Comparison of ENCODE assay signal across 20 cellular contexts in the genomic region with DNA sequence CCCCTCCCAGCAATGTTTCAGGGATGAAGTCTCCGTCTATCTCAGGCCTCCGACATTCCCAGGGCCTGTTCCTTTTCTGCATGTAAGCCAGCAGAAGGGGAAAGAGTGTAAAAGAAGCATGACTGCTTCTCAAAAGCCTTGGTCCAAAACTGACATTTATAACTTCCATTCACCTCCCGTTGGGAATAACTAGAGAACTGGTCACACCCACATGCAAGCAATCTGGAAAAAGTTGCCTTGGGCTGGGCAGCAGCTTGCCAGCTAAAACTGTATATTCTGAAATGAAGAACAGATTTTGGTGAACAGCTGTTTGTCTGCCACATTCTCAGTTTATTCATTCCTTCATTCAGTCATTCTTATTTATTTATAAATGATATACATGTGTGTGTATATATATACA.
"Had no signal": no experiment of that assay in that cellular context is flagged by ENCODE, and none has a peak within 500 bp of the region (broad histone marks: within the 10 kb centered on the region; RNA-seq: fewer than 3 reads in every experiment).

No MANE protein-coding gene starts in this region.

- H3K9me3 ChIP-seq: colonic mucosa, neutrophil, sigmoid colon, thyroid gland had no signal

- H3K27me3 ChIP-seq: colonic mucosa, sigmoid colon, thyroid gland had no signal

- H3K4me1 Mint-ChIP-seq: immature natural killer cell had no signal

- H3K4me1 ChIP-seq: colonic mucosa, foreskin keratinocyte had no signal

- H3K36me3 ChIP-seq: colonic mucosa, left ventricle myocardium inferior, neutrophil, sigmoid colon, thyroid gland had no signal

- H3K4me3 Mint-ChIP-seq: endodermal cell, immature natural killer cell, naive B cell, nephron progenitor cell, type B pancreatic cell had no signal

- ATAC-seq: foreskin keratinocyte had no signal

- H3K9me3 Mint-ChIP-seq: type B pancreatic cell had no signal

- H3K27ac ChIP-seq: colonic mucosa, foreskin keratinocyte, left ventricle myocardium inferior, neutrophil, sigmoid colon had no signal

- DNase-seq: colonic mucosa; effector CD4-positive, alpha-beta T cell; endodermal cell; erythroblast; foreskin keratinocyte; immature natural killer cell; left ventricle myocardium inferior; mesenchymal stem cell; midbrain; naive B cell; nephron progenitor cell; posterior cingulate gyrus; sigmoid colon; stimulated activated CD4-positive, alpha-beta T cell treated with anti-CD3 and anti-CD28 coated beads, Interleukin-2, amount 100 ng/mL, for 48 hours; stimulated activated naive CD4-positive, alpha-beta T cell treated with Interleukin-2 at 50 U/mL for 16 hours; thyroid gland had no signal

- H3K36me3 Mint-ChIP-seq: immature natural killer cell had no signal

- H3K27ac Mint-ChIP-seq: endodermal cell, immature natural killer cell, naive B cell, nephron progenitor cell, type B pancreatic cell had no signal

- H3K4me2 ChIP-seq: smooth muscle cell had no signal

- H3K4me3 ChIP-seq: colonic mucosa, left ventricle myocardium inferior, lung, sigmoid colon, smooth muscle cell, thyroid gland had no signal
